ENCODE assay signal across 25 cellular contexts in the genomic region with DNA sequence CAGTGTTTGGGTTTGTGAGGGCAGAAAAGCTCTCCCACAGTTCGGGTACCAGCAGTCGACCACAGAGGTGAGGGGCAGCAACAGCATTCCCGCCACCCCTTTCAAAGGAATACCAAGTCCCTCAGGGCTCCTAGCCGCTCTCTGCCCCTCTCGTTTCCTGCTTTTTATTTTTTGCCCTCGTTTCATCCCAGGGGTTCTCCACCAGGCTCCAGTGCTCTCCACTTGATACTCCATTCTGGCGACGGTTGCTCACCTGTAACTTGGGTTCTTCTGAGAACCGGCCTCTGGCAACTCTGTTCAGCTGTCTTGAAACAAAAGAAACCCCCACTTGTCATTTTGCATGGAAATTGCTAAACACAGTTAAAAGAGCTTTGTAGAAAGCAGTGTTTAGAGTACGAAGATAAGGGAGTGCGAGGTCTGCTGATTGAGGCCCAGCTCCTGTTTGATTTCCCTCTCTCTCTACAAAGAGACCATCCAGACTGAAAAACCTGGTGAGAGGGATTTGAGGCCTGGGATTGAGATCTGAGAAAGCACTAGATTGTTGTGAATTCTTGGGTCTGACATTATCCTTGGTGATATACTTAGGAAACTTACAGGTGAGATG. TPM values are rescaled to one million over a fixed set of nuclear protein-coding genes. Genes with fewer than 3 reads are reported as not detected.
DNase-seq lines count a peak whose midpoint lies in the region; ATAC-seq and TF ChIP-seq lines count a peak whose summit lies in the region.
"Had no signal": no experiment of that assay in that cellular context is flagged by ENCODE, and none has a peak within 500 bp of the region (broad histone marks: within the 10 kb centered on the region; RNA-seq: fewer than 3 reads in every experiment).

No MANE protein-coding gene starts in this region.

- CTCF ChIA-PET in activated CD8-positive, alpha-beta T cell treated with anti-CD3 and anti-CD28 coated beads for 36 hours (lab: Charles Lee), result no interaction called here
- CTCF ChIA-PET in activated CD8-positive, alpha-beta T cell treated with anti-CD3 and anti-CD28 coated beads, Interleukin-2, amount 10 ng/mL, durations not matched to agents 7 days and 5 days (lab: Charles Lee), result no interaction called here

- no peaks in the 10 kb centered on the region for H3K27me3 Mint-ChIP-seq in activated CD8-positive, alpha-beta T cell treated with anti-CD3 and anti-CD28 coated beads for 36 hours
- no peaks in the 10 kb centered on the region for H3K27me3 Mint-ChIP-seq in activated CD8-positive, alpha-beta T cell treated with anti-CD3 and anti-CD28 coated beads, Interleukin-2, amount 10 ng/mL, durations not matched to agents 7 days and 5 days (ENCODE audit: low read depth)
- H3K27me3 Mint-ChIP-seq in activated T-helper 1 cell treated with anti-CD3 and anti-CD28 coated beads, Interleukin-12 subunit alpha, Interleukin-12 subunit beta, Interleukin-2, Interleukin-4 antibody, amounts not matched to agents 30 ng/mL and 10 ng/mL and 1 ng/mL, durations not matched to agents 14 hours and 24 hours and 36 hours (ENCODE audit: insufficient read depth), result no peaks in the 10 kb centered on the region
- peaks cover 0 to 6% (median 3%) of the 10 kb centered on the region in 3 donors for H3K27me3 Mint-ChIP-seq in immature natural killer cell (ENCODE audit: low read depth in 3 of 3)
- H3K27me3 Mint-ChIP-seq: CD4-positive, alpha-beta memory T cell; stimulated activated memory B cell treated with anti-CD40 and anti-IgM and Interleukin-4, amounts not matched to agents 10 μg/mL and 1 μg/mL and 100 μg/mL, for 72 hours had no signal

- peaks cover 73% of the 10 kb centered on the region for H3K4me1 Mint-ChIP-seq in activated CD8-positive, alpha-beta T cell treated with anti-CD3 and anti-CD28 coated beads for 36 hours (ENCODE audit: low read depth)
- peaks cover 59% of the 10 kb centered on the region for H3K4me1 Mint-ChIP-seq in activated CD8-positive, alpha-beta T cell treated with anti-CD3 and anti-CD28 coated beads, Interleukin-2, amount 10 ng/mL, durations not matched to agents 7 days and 5 days (ENCODE audit: low read depth)
- H3K4me1 Mint-ChIP-seq in activated T-helper 1 cell treated with anti-CD3 and anti-CD28 coated beads, Interleukin-12 subunit alpha, Interleukin-12 subunit beta, Interleukin-2, Interleukin-4 antibody, amounts not matched to agents 30 ng/mL and 10 ng/mL and 1 ng/mL, durations not matched to agents 14 hours and 24 hours and 36 hours (ENCODE audit: low read depth), result peaks cover 69% of the 10 kb centered on the region
- H3K4me1 Mint-ChIP-seq in immature natural killer cell, result peaks cover 84 to 95% of the 10 kb centered on the region in 2 donors
- H3K4me1 Mint-ChIP-seq in stimulated activated effector memory CD8-positive, alpha-beta T cell treated with anti-CD3 and anti-CD28 coated beads, Interleukin-12 subunit alpha, Interleukin-12 subunit beta, amount 100 ng/mL, for 72 hours, result peaks cover 84% of the 10 kb centered on the region

- peaks cover 19% of the 10 kb centered on the region for H3K9me3 Mint-ChIP-seq in activated CD8-positive, alpha-beta T cell treated with anti-CD3 and anti-CD28 coated beads for 36 hours
- H3K9me3 Mint-ChIP-seq in activated CD8-positive, alpha-beta T cell treated with anti-CD3 and anti-CD28 coated beads, Interleukin-2, amount 10 ng/mL, durations not matched to agents 7 days and 5 days (ENCODE audit: insufficient read depth), result peaks cover 19% of the 10 kb centered on the region
- H3K9me3 Mint-ChIP-seq in activated T-helper 1 cell treated with anti-CD3 and anti-CD28 coated beads, Interleukin-12 subunit alpha, Interleukin-12 subunit beta, Interleukin-2, Interleukin-4 antibody, amounts not matched to agents 30 ng/mL and 10 ng/mL and 1 ng/mL, durations not matched to agents 14 hours and 24 hours and 36 hours, result peaks cover 6% of the 10 kb centered on the region
- no peaks in the 10 kb centered on the region for H3K9me3 Mint-ChIP-seq in immature natural killer cell
- peaks cover 3% of the 10 kb centered on the region for H3K9me3 Mint-ChIP-seq in stimulated activated effector memory CD8-positive, alpha-beta T cell treated with anti-CD3 and anti-CD28 coated beads, Interleukin-12 subunit alpha, Interleukin-12 subunit beta, amount 100 ng/mL, for 72 hours

- no peak for TF ChIP-seq CTCF in activated CD8-positive, alpha-beta T cell treated with anti-CD3 and anti-CD28 coated beads for 36 hours (IDR thresholded peaks at IDR 0.05)

- H3K4me3 Mint-ChIP-seq in activated CD8-positive, alpha-beta T cell treated with anti-CD3 and anti-CD28 coated beads for 36 hours, result no peak overlapping the region
- H3K4me3 Mint-ChIP-seq in activated CD8-positive, alpha-beta T cell treated with anti-CD3 and anti-CD28 coated beads, Interleukin-2, amount 10 ng/mL, durations not matched to agents 7 days and 5 days, result no peak overlapping the region
- no peak overlapping the region for H3K4me3 Mint-ChIP-seq in activated T-helper 1 cell treated with anti-CD3 and anti-CD28 coated beads, Interleukin-12 subunit alpha, Interleukin-12 subunit beta, Interleukin-2, Interleukin-4 antibody, amounts not matched to agents 30 ng/mL and 10 ng/mL and 1 ng/mL, durations not matched to agents 14 hours and 24 hours and 36 hours
- peak overlapping the region; percentile 28 to 49 (median 37) for H3K4me3 Mint-ChIP-seq in immature natural killer cell
- no peak overlapping the region for H3K4me3 Mint-ChIP-seq in stimulated activated effector memory CD8-positive, alpha-beta T cell treated with anti-CD3 and anti-CD28 coated beads, Interleukin-12 subunit alpha, Interleukin-12 subunit beta, amount 100 ng/mL, for 72 hours
- H3K4me3 Mint-ChIP-seq: stimulated activated memory B cell treated with anti-CD40 and anti-IgM and Interleukin-4, amounts not matched to agents 10 μg/mL and 1 μg/mL and 100 μg/mL, for 72 hours had no signal

- intact Hi-C loops in activated CD8-positive, alpha-beta T cell treated with anti-CD3 and anti-CD28 coated beads for 36 hours (cut with micrococcal nuclease), result no loop called here
- intact Hi-C loops in activated T-helper 1 cell treated with anti-CD3 and anti-CD28 coated beads, Interleukin-12 subunit alpha, Interleukin-12 subunit beta, Interleukin-2, Interleukin-4 antibody, amounts not matched to agents 30 ng/mL and 10 ng/mL and 1 ng/mL, durations not matched to agents 14 hours and 24 hours and 36 hours (cut with micrococcal nuclease), result loop anchor here (2.0 kb wide), 1 partner anchor 19 kb away; no protein-coding TSS in a partner anchor

- ATAC-seq in activated CD8-positive, alpha-beta T cell treated with anti-CD3 and anti-CD28 coated beads for 36 hours, result no peak
- ATAC-seq in activated CD8-positive, alpha-beta T cell treated with anti-CD3 and anti-CD28 coated beads, Interleukin-2, amount 10 ng/mL, durations not matched to agents 7 days and 5 days, result no peak
- no peak for ATAC-seq in stimulated activated effector memory CD8-positive, alpha-beta T cell treated with anti-CD3 and anti-CD28 coated beads, Interleukin-12 subunit alpha, Interleukin-12 subunit beta, amount 100 ng/mL, for 72 hours
- ATAC-seq in GM19023 (IDR thresholded peaks at IDR 0.05; ENCODE audit: unreplicated experiment), result no peak
- ATAC-seq: esophagus mucosa; sciatic nerve; stimulated activated memory B cell treated with anti-CD40 and anti-IgM and Interleukin-4, amounts not matched to agents 10 μg/mL and 1 μg/mL and 100 μg/mL, for 72 hours had no signal

- H3K27ac Mint-ChIP-seq in activated CD8-positive, alpha-beta T cell treated with anti-CD3 and anti-CD28 coated beads for 36 hours, result peak overlapping the region; percentile 83
- H3K27ac Mint-ChIP-seq in activated CD8-positive, alpha-beta T cell treated with anti-CD3 and anti-CD28 coated beads, Interleukin-2, amount 10 ng/mL, durations not matched to agents 7 days and 5 days, result no peak overlapping the region
- peak overlapping the region; percentile 32 for H3K27ac Mint-ChIP-seq in activated T-helper 1 cell treated with anti-CD3 and anti-CD28 coated beads, Interleukin-12 subunit alpha, Interleukin-12 subunit beta, Interleukin-2, Interleukin-4 antibody, amounts not matched to agents 30 ng/mL and 10 ng/mL and 1 ng/mL, durations not matched to agents 14 hours and 24 hours and 36 hours
- peak overlapping the region; percentile 38 to 85 (median 72) for H3K27ac Mint-ChIP-seq in immature natural killer cell
- peak overlapping the region; percentile 58 for H3K27ac Mint-ChIP-seq in stimulated activated effector memory CD8-positive, alpha-beta T cell treated with anti-CD3 and anti-CD28 coated beads, Interleukin-12 subunit alpha, Interleukin-12 subunit beta, amount 100 ng/mL, for 72 hours
- H3K27ac Mint-ChIP-seq: stimulated activated memory B cell treated with anti-CD40 and anti-IgM and Interleukin-4, amounts not matched to agents 10 μg/mL and 1 μg/mL and 100 μg/mL, for 72 hours had no signal

- H3K36me3 Mint-ChIP-seq in activated CD8-positive, alpha-beta T cell treated with anti-CD3 and anti-CD28 coated beads for 36 hours (ENCODE audit: low read depth), result peaks cover 73% of the 10 kb centered on the region
- H3K36me3 Mint-ChIP-seq in activated CD8-positive, alpha-beta T cell treated with anti-CD3 and anti-CD28 coated beads, Interleukin-2, amount 10 ng/mL, durations not matched to agents 7 days and 5 days (ENCODE audit: low read depth), result peaks cover 65% of the 10 kb centered on the region
- peaks cover 69% of the 10 kb centered on the region for H3K36me3 Mint-ChIP-seq in activated T-helper 1 cell treated with anti-CD3 and anti-CD28 coated beads, Interleukin-12 subunit alpha, Interleukin-12 subunit beta, Interleukin-2, Interleukin-4 antibody, amounts not matched to agents 30 ng/mL and 10 ng/mL and 1 ng/mL, durations not matched to agents 14 hours and 24 hours and 36 hours (ENCODE audit: low read depth)
- peaks cover 23 to 44% (median 30%) of the 10 kb centered on the region in 3 donors for H3K36me3 Mint-ChIP-seq in immature natural killer cell
- peaks cover 90% of the 10 kb centered on the region for H3K36me3 Mint-ChIP-seq in stimulated activated effector memory CD8-positive, alpha-beta T cell treated with anti-CD3 and anti-CD28 coated beads, Interleukin-12 subunit alpha, Interleukin-12 subunit beta, amount 100 ng/mL, for 72 hours

- POLR2A ChIA-PET in activated CD8-positive, alpha-beta T cell treated with anti-CD3 and anti-CD28 coated beads for 36 hours (lab: Charles Lee), result interaction anchor here (0.8 to 0.9 kb wide), 4 partner anchors 12 to 18 kb away, joined by 3 read pairs; no protein-coding TSS in a partner anchor
- POLR2A ChIA-PET in activated CD8-positive, alpha-beta T cell treated with anti-CD3 and anti-CD28 coated beads, Interleukin-2, amount 10 ng/mL, durations not matched to agents 7 days and 5 days (lab: Charles Lee), result interaction anchor here (0.8 to 1.1 kb wide), 2 partner anchors 18 to 29 kb away, joined by 3 read pairs; no protein-coding TSS in a partner anchor

- DNase-seq in activated CD8-positive, alpha-beta T cell treated with anti-CD3 and anti-CD28 coated beads for 36 hours, result no peak
- no peak for DNase-seq in activated CD8-positive, alpha-beta T cell treated with anti-CD3 and anti-CD28 coated beads, Interleukin-2, amount 10 ng/mL, durations not matched to agents 7 days and 5 days
- DNase-seq in activated T-helper 1 cell treated with anti-CD3 and anti-CD28 coated beads, Interleukin-12 subunit alpha, Interleukin-12 subunit beta, Interleukin-2, Interleukin-4 antibody, amounts not matched to agents 30 ng/mL and 10 ng/mL and 1 ng/mL, durations not matched to agents 14 hours and 24 hours and 36 hours (ENCODE audit: low spot score), result no peak
- DNase-seq in immature natural killer cell (no peak), NCI-H1105 (lab: John Stamatoyannopoulos, UW) (no peak), inferior parietal cortex (ENCODE audit: extremely low spot score) (no peak)
- no peak for DNase-seq in stimulated activated effector memory CD8-positive, alpha-beta T cell treated with anti-CD3 and anti-CD28 coated beads, Interleukin-12 subunit alpha, Interleukin-12 subunit beta, amount 100 ng/mL, for 72 hours (ENCODE audit: low spot score in 2 of 2)
- DNase-seq: activated CD4-positive, alpha-beta T cell treated with anti-CD3 and anti-CD28 coated beads for 4 hours; activated effector memory CD4-positive, alpha-beta T cell treated with Interleukin-2 at 50 U/mL for 16 hours; CD4-positive, alpha-beta memory T cell; foreskin fibroblast; GOT3; head of caudate nucleus; IMR-90; NCI-H1092; NCI-H1930; NCI-H526; PC-9; stimulated activated CD4-positive, alpha-beta T cell treated with anti-CD3 and anti-CD28 coated beads, Interleukin-4, amount 100 ng/mL, for 24 hours; testis; uterus had no signal

RNA-seq across cellular contexts. Expression of gene IGF2R, which starts 28.7 kb away (rescaled TPM):
- total RNA-seq in activated CD8-positive, alpha-beta T cell treated with anti-CD3 and anti-CD28 coated beads for 36 hours, result 10 to 100 TPM; 81.7 to 82.4 TPM
- 10 to 100 TPM; 57.4 to 59.8 TPM for total RNA-seq in activated CD8-positive, alpha-beta T cell treated with anti-CD3 and anti-CD28 coated beads, Interleukin-2, amount 10 ng/mL, durations not matched to agents 7 days and 5 days
- 118 and 126 TPM in 2 replicates for total RNA-seq in activated T-helper 1 cell treated with anti-CD3 and anti-CD28 coated beads, Interleukin-12 subunit alpha, Interleukin-12 subunit beta, Interleukin-2, Interleukin-4 antibody, amounts not matched to agents 30 ng/mL and 10 ng/mL and 1 ng/mL, durations not matched to agents 14 hours and 24 hours and 36 hours
- polyA plus RNA-seq in immature natural killer cell, result 10 to 100 TPM; 17.2 to 54.9 (median 21.4) TPM

Comparison
In these comparisons a context has a peak if more than half of its experiments do, and no peak if none do; other contexts are left out.
1. H3K4me3 Mint-ChIP-seq: peak in immature natural killer cell (5 of 5); none in activated CD8-positive, alpha-beta T cell treated with anti-CD3 and anti-CD28 coated beads for 36 hours (single experiment), activated CD8-positive, alpha-beta T cell treated with anti-CD3 and anti-CD28 coated beads, Interleukin-2, amount 10 ng/mL, durations not matched to agents 7 days and 5 days (single experiment), activated T-helper 1 cell treated with anti-CD3 and anti-CD28 coated beads, Interleukin-12 subunit alpha, Interleukin-12 subunit beta, Interleukin-2, Interleukin-4 antibody, amounts not matched to agents 30 ng/mL and 10 ng/mL and 1 ng/mL, durations not matched to agents 14 hours and 24 hours and 36 hours (single experiment) and stimulated activated effector memory CD8-positive, alpha-beta T cell treated with anti-CD3 and anti-CD28 coated beads, Interleukin-12 subunit alpha, Interleukin-12 subunit beta, amount 100 ng/mL, for 72 hours (single experiment).